ENCODE assay signal across 14 cellular contexts in genomic region chr16:48681520-48681919, GRCh38.
DNase-seq lines count a peak whose midpoint lies in the region; ATAC-seq and TF ChIP-seq lines count a peak whose summit lies in the region.
"Had no signal": no experiment of that assay in that cellular context is flagged by ENCODE, and none has a peak within 500 bp of the region (broad histone marks: within the 10 kb centered on the region; RNA-seq: fewer than 3 reads in every experiment).

No MANE protein-coding gene starts in this region.

- H3K9me3 ChIP-seq in CD8-positive, alpha-beta memory T cell (ENCODE audit: low read length), result no peaks in the 10 kb centered on the region
- H3K9me3 ChIP-seq: Peyer's patch had no signal

- peaks cover 0 to 11% (median 0%) of the 10 kb centered on the region in 3 donors for H3K4me1 Mint-ChIP-seq in CD8-positive, alpha-beta memory T cell

- ATAC-seq in HG02870 (IDR thresholded peaks at IDR 0.05; ENCODE audit: unreplicated experiment), result no peak

- no peaks in the 10 kb centered on the region for H3K36me3 ChIP-seq in CD8-positive, alpha-beta memory T cell (ENCODE audit: insufficient read depth, low read length)
- H3K36me3 ChIP-seq: Peyer's patch had no signal

- no peaks in the 10 kb centered on the region for H3K27me3 ChIP-seq in CD8-positive, alpha-beta memory T cell (ENCODE audit: insufficient read depth, low read length, poor library complexity, severe bottlenecking)
- H3K27me3 ChIP-seq: Peyer's patch had no signal

- CTCF ChIA-PET in CD8-positive, alpha-beta memory T cell (lab: Charles Lee), result no interaction called here

- DNase-seq in HT1080 (ENCODE audit: low read depth) (peak; percentile 8), RKO (ENCODE audit: low spot score) (peak; percentile 54), fibroblast of mammary gland (ENCODE audit: low read depth) (peak; percentile 2), NCI-H82 treated with DMSO at 0.1 percent for 48 hours (lab: John Stamatoyannopoulos, UW; ENCODE audit: unreplicated experiment) (no peak)
- no peak for DNase-seq in CD8-positive, alpha-beta memory T cell
- DNase-seq: AML-193; CD4-positive, alpha-beta T cell; MV-4-11; NCI-H2107; NCI-H69; Peyer's patch; SIG-M5 had no signal

- no peaks in the 10 kb centered on the region for H3K4me1 ChIP-seq in CD8-positive, alpha-beta memory T cell (ENCODE audit: insufficient read depth, low read length)
- H3K4me1 ChIP-seq: Peyer's patch had no signal

- POLR2A ChIA-PET in CD8-positive, alpha-beta memory T cell (lab: Charles Lee), result no interaction called here

- H3K4me3 ChIP-seq in fibroblast of mammary gland (ENCODE audit: control insufficient read depth, low read depth, low read length), result no peak overlapping the region
- no peak overlapping the region for H3K4me3 ChIP-seq in CD8-positive, alpha-beta memory T cell (ENCODE audit: low read length)
- H3K4me3 ChIP-seq: Peyer's patch had no signal

- peaks cover 0 to 3% (median 2%) of the 10 kb centered on the region in 5 donors for H3K9me3 Mint-ChIP-seq in CD8-positive, alpha-beta memory T cell
- H3K9me3 Mint-ChIP-seq: CD4-positive, alpha-beta T cell had no signal

- no peak overlapping the region for H3K4me3 Mint-ChIP-seq in CD8-positive, alpha-beta memory T cell
- H3K4me3 Mint-ChIP-seq: CD4-positive, alpha-beta T cell had no signal

- H3K36me3 Mint-ChIP-seq in CD8-positive, alpha-beta memory T cell, result no peaks in the 10 kb centered on the region

- TF ChIP-seq CTCF in C4-2B (conservative IDR thresholded peaks at IDR 0.05) (0 out of 2 replicates have a peak, but pooled peaks have one; percentile 6), fibroblast of mammary gland (conservative IDR thresholded peaks at IDR 0.05; ENCODE audit: control insufficient read depth, insufficient read depth, low read depth, low read length) (no peak)

- no peak overlapping the region for H3K27ac Mint-ChIP-seq in CD8-positive, alpha-beta memory T cell
- H3K27ac Mint-ChIP-seq: CD4-positive, alpha-beta T cell had no signal

- H3K27me3 Mint-ChIP-seq in CD8-positive, alpha-beta memory T cell, result peaks cover 13 to 60% of the 10 kb centered on the region in 2 donors

- H3K27ac ChIP-seq in C4-2B, result no peak overlapping the region
- no peak overlapping the region for H3K27ac ChIP-seq in CD8-positive, alpha-beta memory T cell (ENCODE audit: low read depth, low read length)
- H3K27ac ChIP-seq: Peyer's patch had no signal

Comparison
In these comparisons a context has a peak if more than half of its experiments do, and no peak if none do; other contexts are left out.
1. DNase-seq: peak in HT1080 (single experiment), RKO (single experiment) and fibroblast of mammary gland (single experiment); none in CD8-positive, alpha-beta memory T cell (0 of 5) and NCI-H82 treated with DMSO at 0.1 percent for 48 hours (single experiment).